Comparison of ENCODE assay signal across 10 cellular contexts in the genomic region with DNA sequence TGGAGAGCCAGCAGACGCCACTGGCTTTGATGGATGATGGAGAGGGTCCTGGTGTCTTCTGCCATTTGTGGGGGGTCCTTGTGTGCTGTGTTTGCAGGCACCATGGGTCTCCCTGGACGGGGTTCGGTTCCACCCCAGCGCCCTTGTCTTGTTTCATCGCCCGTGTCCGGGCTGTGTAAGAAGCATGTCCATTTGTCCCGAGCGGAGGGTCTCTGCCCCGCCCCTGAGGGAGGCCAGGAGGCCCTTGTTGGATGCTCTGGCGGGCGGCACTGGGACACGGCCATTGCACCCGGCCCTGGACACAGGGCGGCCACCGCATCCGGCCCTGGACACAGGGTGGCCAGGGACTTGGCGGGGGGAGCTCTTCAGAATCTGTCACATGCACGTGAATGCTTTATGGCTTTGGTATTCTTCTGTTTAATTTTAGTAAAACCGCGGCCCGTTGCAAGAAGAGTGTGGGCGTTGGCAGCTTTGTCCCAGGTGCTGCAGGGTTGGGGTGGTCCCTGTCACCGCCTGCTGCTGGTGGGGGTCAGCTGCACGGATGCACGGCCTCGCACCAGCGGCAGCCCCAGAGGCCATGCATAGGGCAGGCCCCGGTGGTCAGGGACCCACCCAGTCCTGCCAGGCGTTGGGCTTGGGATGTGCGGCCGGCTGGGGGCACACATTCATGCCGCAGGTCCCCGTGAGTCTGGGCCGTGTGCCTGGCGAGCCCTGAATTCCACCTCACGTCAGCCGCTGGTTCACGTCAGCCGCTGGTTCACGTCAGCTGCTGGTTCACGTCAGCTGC. TPM values are rescaled to one million over a fixed set of nuclear protein-coding genes. Genes with fewer than 3 reads are reported as not detected.
DNase-seq lines count a peak whose midpoint lies in the region; FAIRE-seq and TF ChIP-seq lines count a peak whose summit lies in the region.
"Had no signal": no experiment of that assay in that cellular context is flagged by ENCODE, and none has a peak within 500 bp of the region (broad histone marks: within the 10 kb centered on the region; RNA-seq: fewer than 3 reads in every experiment).

No MANE protein-coding gene starts in this region.

- H3K27me3 Mint-ChIP-seq in chondrocyte (ENCODE audit: low read depth): no peaks in the 10 kb centered on the region

- no peak overlapping the region for H3K23ac ChIP-seq in trophoblast cell (ENCODE audit: low read length)

- H3K36me3 Mint-ChIP-seq in chondrocyte (ENCODE audit: low read depth): peaks cover 2% of the 10 kb centered on the region

- peak overlapping the region; percentile 88 for H3K4me2 ChIP-seq in DOHH2 (ENCODE audit: low read length)
- no peak overlapping the region for H3K4me2 ChIP-seq in trophoblast cell (ENCODE audit: low read length)

- H3K14ac ChIP-seq in trophoblast cell (ENCODE audit: low read length): peak overlapping the region; percentile 79

- TF ChIP-seq CTCF in DOHH2 (IDR thresholded peaks at IDR 0.05; ENCODE audit: low read depth, low read length, poor library complexity, severe bottlenecking): no peak
- TF ChIP-seq CTCF in chondrocyte (IDR thresholded peaks at IDR 0.05): no peak

- H2AFZ ChIP-seq in trophoblast cell (ENCODE audit: insufficient read depth, low read length, poor library complexity): no peak overlapping the region

- H2BK5ac ChIP-seq in trophoblast cell (ENCODE audit: low read depth, low read length, poor library complexity): peak overlapping the region; percentile 98

- H3K79me1 ChIP-seq in trophoblast cell (ENCODE audit: low read length): peaks cover 42% of the 10 kb centered on the region

- peak overlapping the region; percentile 54 for H3K4me3 ChIP-seq in DOHH2 (ENCODE audit: low read length)
- no peak overlapping the region for H3K4me3 ChIP-seq in trophoblast cell (ENCODE audit: low read depth, low read length)

- no peak for TF ChIP-seq POLR2A in GM12892 (IDR thresholded peaks at IDR 0.05; ENCODE audit: low read depth, low read length)

- no peak overlapping the region for H3K4me3 Mint-ChIP-seq in chondrocyte (ENCODE audit: unreplicated experiment)

- peak overlapping the region; percentile 98 for H3K18ac ChIP-seq in trophoblast cell (ENCODE audit: low read length)

- peaks cover 19% of the 10 kb centered on the region for H4K20me1 ChIP-seq in DOHH2 (ENCODE audit: control insufficient read depth, insufficient read depth, low read depth, low read length)

- H2AK5ac ChIP-seq in trophoblast cell (ENCODE audit: low read length): peak overlapping the region; percentile 87

- H4K12ac ChIP-seq in trophoblast cell (ENCODE audit: low read depth, low read length): no peak overlapping the region

- H4K91ac ChIP-seq in trophoblast cell (ENCODE audit: low read depth, low read length): peak overlapping the region; percentile 100

- H3K36me3 ChIP-seq in DOHH2 (ENCODE audit: control insufficient read depth, low read length) (0 out of 2 replicates have a peak, but pooled peaks cover 5% of the 10 kb centered on the region), KOPT-K1 (ENCODE audit: insufficient read depth, low read length) (peaks cover 10% of the 10 kb centered on the region; the same call in 1 of the 2 replicates), trophoblast cell (ENCODE audit: control insufficient read depth in 1 of 2, insufficient read depth in 2 of 2, low read length in 2 of 2) (no peaks in the 10 kb centered on the region)

- no peak overlapping the region for H3K27ac Mint-ChIP-seq in chondrocyte (ENCODE audit: unreplicated experiment)

- H4K8ac ChIP-seq in trophoblast cell (ENCODE audit: low read depth, low read length): peak overlapping the region; percentile 96

- H3K27ac ChIP-seq in DOHH2 (ENCODE audit: low read depth, low read length) (no peak overlapping the region), KOPT-K1 (ENCODE audit: low read depth, low read length, poor library complexity, severe bottlenecking) (peak overlapping the region; percentile 79), trophoblast cell (ENCODE audit: low read depth, low read length) (no peak overlapping the region)

- peak overlapping the region; percentile 99 for H2BK120ac ChIP-seq in trophoblast cell (ENCODE audit: insufficient read depth, low read length, poor library complexity)

- H3K4me1 ChIP-seq in DOHH2 (ENCODE audit: control insufficient read depth, low read length) (peaks cover 64% of the 10 kb centered on the region), trophoblast cell (ENCODE audit: control insufficient read depth in 1 of 2, insufficient read depth in 2 of 2, low read length in 2 of 2) (peaks cover 58 to 64% of the 10 kb centered on the region in 2 experiments)

- no peak overlapping the region for H3K9ac ChIP-seq in trophoblast cell (ENCODE audit: low read length)

- H2BK12ac ChIP-seq in trophoblast cell (ENCODE audit: low read length): peak overlapping the region; percentile 63

- H3K9me3 Mint-ChIP-seq in chondrocyte (ENCODE audit: low read depth): no peaks in the 10 kb centered on the region

- H3F3A ChIP-seq in DOHH2 (ENCODE audit: control insufficient read depth, insufficient read depth): peaks cover 12% of the 10 kb centered on the region; the same call in 1 of the 2 replicates

- H3K27me3 ChIP-seq in DOHH2 (ENCODE audit: control insufficient read depth, low read length): no peaks in the 10 kb centered on the region
- no peaks in the 10 kb centered on the region for H3K27me3 ChIP-seq in trophoblast cell (ENCODE audit: insufficient read depth, low read length)

- H3K9me3 ChIP-seq in DOHH2 (ENCODE audit: control insufficient read depth, insufficient read depth, low read length) (no peaks in the 10 kb centered on the region), KOPT-K1 (ENCODE audit: insufficient read depth, low read length, poor library complexity, severe bottlenecking) (no peaks in the 10 kb centered on the region), trophoblast cell (ENCODE audit: insufficient read depth, low read depth, low read length) (peaks cover 3% of the 10 kb centered on the region)

- no peaks in the 10 kb centered on the region for H3K9me2 ChIP-seq in DOHH2 (replicated peaks; ENCODE audit: control insufficient read depth, low read length)

- peaks cover 30% of the 10 kb centered on the region for H3K79me2 ChIP-seq in DOHH2 (ENCODE audit: control insufficient read depth, low read length)
- peaks cover 18% of the 10 kb centered on the region for H3K79me2 ChIP-seq in trophoblast cell (ENCODE audit: control insufficient read depth, insufficient read depth, low read length, poor library complexity)

- H3K4me1 Mint-ChIP-seq in chondrocyte (ENCODE audit: low read depth): peaks cover 37% of the 10 kb centered on the region

- WGBS in trophoblast cell (ENCODE audit: extremely low coverage, insufficient coverage, insufficient read length): no CpG with 5 or more reads among the region's 42 CpGs

- DNase-seq in chondrocyte (ENCODE audit: low spot score) (peak; percentile 77), trophoblast cell (peak in 1 of 2 donors; percentile 24), NOMO-1 (lab: John Stamatoyannopoulos, UW; ENCODE audit: unreplicated experiment in 2 of 2) (no peak), GM12892 (ENCODE audit: insufficient read length) (no peak), kidney glomerular epithelial cell (lab: John Stamatoyannopoulos, UW) (no peak)
- DNase-seq: occipital lobe had no signal

- no peak for FAIRE-seq in GM12892 (lab: Jason Lieb, UNC)
- FAIRE-seq: H1 had no signal

- peak overlapping the region; percentile 71 for H3K4ac ChIP-seq in trophoblast cell (ENCODE audit: low read depth, low read length)

RNA-seq across cellular contexts. Expression of gene ZNF750, which starts 21.0 kb away (rescaled TPM):
- not detected in 3 replicates for total RNA-seq in chondrocyte
- 28.8 and 29.8 TPM in 2 replicates for polyA plus RNA-seq in trophoblast cell (2013)
- polyA plus RNA-seq in GM12892 (2012; ENCODE audit: missing spikeins): 0.45 TPM
- total RNA-seq: H1, M059J, occipital lobe had no signal
- polyA plus RNA-seq: H1 had no signal
